In the genomic region with DNA sequence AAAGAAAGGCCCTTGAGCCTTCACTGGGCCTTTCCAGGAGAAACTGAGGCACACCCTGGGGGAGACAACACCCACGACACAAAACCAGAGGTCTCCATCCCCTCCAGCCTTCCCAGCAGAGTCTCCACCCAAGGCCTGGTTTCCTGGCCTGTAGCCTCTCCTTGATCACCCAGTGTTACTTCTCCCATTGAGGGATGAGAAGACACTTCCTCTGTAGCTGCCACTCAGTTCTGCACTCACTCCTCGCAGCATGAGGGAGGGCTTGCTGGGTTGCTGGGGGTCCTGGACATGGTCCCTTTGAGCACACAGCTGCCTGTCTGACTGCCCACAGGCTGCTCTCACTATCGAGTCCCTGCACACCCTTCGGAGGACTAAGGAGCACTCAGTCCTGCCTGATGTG, we compare ENCODE assay signal across 25 cellular contexts.
DNase-seq lines count a peak whose midpoint lies in the region; ATAC-seq, FAIRE-seq and TF ChIP-seq lines count a peak whose summit lies in the region.
"Had no signal": no experiment of that assay in that cellular context is flagged by ENCODE, and none has a peak within 500 bp of the region (broad histone marks: within the 10 kb centered on the region; RNA-seq: fewer than 3 reads in every experiment).

No MANE protein-coding gene starts in this region.

- ATAC-seq in left lobe of liver (no peak), HG03432 (IDR thresholded peaks at IDR 0.05; ENCODE audit: unreplicated experiment) (no peak)
- ATAC-seq: A549, GM12878 had no signal

- no peak for TF ChIP-seq EP300 in sigmoid colon (IDR thresholded peaks at IDR 0.05)

- no peak overlapping the region for H3K4me3 ChIP-seq in sigmoid colon
- H3K4me3 ChIP-seq: A549; BLaER1 treated with 17β-estradiol and CSF1 and Interleukin-3, amounts not matched to agents 10 nM and 100 nM; GM12878 had no signal

- no peak for TF ChIP-seq CTCF in sigmoid colon (IDR thresholded peaks at IDR 0.05)

- peak; percentile 54 for DNase-seq in activated effector memory CD4-positive, alpha-beta T cell treated with anti-CD3 and anti-CD28 coated beads, Interleukin-2, amount 50 U/mL, for 16 hours
- DNase-seq in activated effector memory CD4-positive, alpha-beta T cell treated with Interleukin-2 at 50 U/mL for 16 hours: no peak
- DNase-seq in mesenteric fat pad (ENCODE audit: low spot score): peak; percentile 57
- DNase-seq in sigmoid colon: peak; percentile 22
- DNase-seq in urothelium cell line (ENCODE audit: low spot score): no peak
- DNase-seq in left lobe of liver (ENCODE audit: low spot score): no peak
- DNase-seq: AML-193; CD4-positive, alpha-beta T cell; CD8-positive, alpha-beta memory T cell; COR-L47; DMS 273 treated with DMSO at 0.1 percent for 48 hours; DMS153; DMS53; DMS79; DND-41; EL; GDM1 had no signal

- H3K27ac ChIP-seq in sigmoid colon: no peak overlapping the region
- H3K27ac ChIP-seq: 22Rv1; A549; BLaER1 treated with 17β-estradiol and CSF1 and Interleukin-3, amounts not matched to agents 10 nM and 100 nM; C4-2B had no signal

- 92% methylated on average over 4 of the region's 4 CpGs for WGBS in sigmoid colon, 2 donors

- FAIRE-seq in urothelium cell line (lab: Jason Lieb, UNC): peak; percentile 52
- FAIRE-seq: A549, GM12878, GM12892, GM18507 had no signal

- H3K9me3 ChIP-seq in sigmoid colon: peaks cover 0 to 4% (median 2%) of the 10 kb centered on the region in 4 donors
- H3K9me3 ChIP-seq: A549 had no signal

- H3K27me3 ChIP-seq in sigmoid colon: no peaks in the 10 kb centered on the region
- H3K27me3 ChIP-seq: BLaER1 treated with 17β-estradiol and CSF1 and Interleukin-3, amounts not matched to agents 10 nM and 100 nM had no signal

- peaks cover 0 to 24% (median 3%) of the 10 kb centered on the region in 4 donors for H3K36me3 ChIP-seq in sigmoid colon
- H3K36me3 ChIP-seq: BLaER1 treated with 17β-estradiol and CSF1 and Interleukin-3, amounts not matched to agents 10 nM and 100 nM had no signal

- no peak for TF ChIP-seq POLR2A in sigmoid colon (IDR thresholded peaks at IDR 0.05)

- H3K4me1 ChIP-seq in sigmoid colon: no peaks in the 10 kb centered on the region
- H3K4me1 ChIP-seq: A549 had no signal

- intact Hi-C loops in sigmoid colon (cut with DNase I): no loop called here

Comparison
In these comparisons a context has a peak if more than half of its experiments do, and no peak if none do; other contexts are left out.
1. DNase-seq: peak in activated effector memory CD4-positive, alpha-beta T cell treated with anti-CD3 and anti-CD28 coated beads, Interleukin-2, amount 50 U/mL, for 16 hours (single experiment), mesenteric fat pad (single experiment) and sigmoid colon (single experiment); none in activated effector memory CD4-positive, alpha-beta T cell treated with Interleukin-2 at 50 U/mL for 16 hours (single experiment), urothelium cell line (single experiment) and left lobe of liver (single experiment).